ENCODE assay signal across 23 cellular contexts in the genomic region with DNA sequence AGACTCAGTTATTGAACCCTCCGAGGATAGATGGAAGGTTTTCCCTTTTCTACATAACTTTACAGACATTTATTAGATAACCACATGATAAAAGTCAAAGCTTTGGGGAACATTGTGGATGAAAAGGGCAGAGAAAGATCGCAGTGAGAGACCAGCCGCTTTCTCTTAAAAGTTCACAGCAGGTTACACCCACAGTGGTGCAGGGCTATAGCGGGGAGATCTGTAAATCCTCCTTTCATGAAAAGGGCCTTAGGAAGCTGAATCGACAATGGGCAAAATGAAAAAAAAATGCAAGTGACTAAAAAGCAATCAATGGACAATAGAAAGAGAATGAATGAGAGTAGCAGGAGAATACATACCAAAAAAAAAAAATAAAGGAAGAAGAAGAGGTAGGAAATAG.
DNase-seq lines count a peak whose midpoint lies in the region; ATAC-seq lines count a peak whose summit lies in the region.
"Had no signal": no experiment of that assay in that cellular context is flagged by ENCODE, and none has a peak within 500 bp of the region (broad histone marks: within the 10 kb centered on the region; RNA-seq: fewer than 3 reads in every experiment).

No MANE protein-coding gene starts in this region.

- H2AK5ac ChIP-seq in neuronal stem cell (ENCODE audit: low read depth, low read length): no peak overlapping the region

- H4K8ac ChIP-seq in neuronal stem cell (ENCODE audit: low read depth, low read length): no peak overlapping the region

- H3K36me3 ChIP-seq in HUES64 (ENCODE audit: insufficient read depth, low read length): no peaks in the 10 kb centered on the region
- peaks cover 3% of the 10 kb centered on the region for H3K36me3 ChIP-seq in ectodermal cell (ENCODE audit: control insufficient read depth, insufficient read depth, low read length)
- no peaks in the 10 kb centered on the region for H3K36me3 ChIP-seq in neuronal stem cell (replicated peaks in 1 of 2; ENCODE audit: control insufficient read depth in 2 of 2, insufficient read depth in 2 of 2, low read length in 2 of 2)
- H3K36me3 ChIP-seq: BE2C had no signal

- no peak overlapping the region for H2BK5ac ChIP-seq in neuronal stem cell (ENCODE audit: low read length)

- H3K9me3 ChIP-seq in HUES64 (ENCODE audit: insufficient read depth, low read depth, low read length) (peaks cover 9% of the 10 kb centered on the region), ectodermal cell (ENCODE audit: control insufficient read depth, low read length) (no peaks in the 10 kb centered on the region), neuronal stem cell (replicated peaks in 1 of 2; ENCODE audit: control insufficient read depth in 2 of 2, insufficient read depth in 1 of 2, low read depth in 1 of 2, low read length in 2 of 2) (peaks cover 1 to 6% of the 10 kb centered on the region in 2 donors)
- H3K9me3 ChIP-seq: BE2C had no signal

- peak; percentile 13 for DNase-seq in iPS-NIHi11 (ENCODE audit: low spot score)
- no peak for DNase-seq in neuronal stem cell (ENCODE audit: low spot score)
- no peak for DNase-seq in KBM-7
- DNase-seq: ACHN; BE2C; C1 segment of cervical spinal cord; CD4-positive, CD25-positive, alpha-beta regulatory T cell; CD8-positive, alpha-beta memory T cell; COR-L47; DMS 273 treated with DMSO at 0.1 percent for 48 hours; DMS53; DND-41; EL; GM23248; H7; IMR-90; Kasumi-1 had no signal

- H3K4me1 ChIP-seq in HUES64 (ENCODE audit: insufficient read depth, low read length) (peaks cover 25% of the 10 kb centered on the region), ectodermal cell (ENCODE audit: control insufficient read depth, insufficient read depth, low read length) (peaks cover 17% of the 10 kb centered on the region), neuronal stem cell (ENCODE audit: control insufficient read depth in 2 of 2, insufficient read depth in 1 of 2, low read depth in 1 of 2, low read length in 2 of 2) (peaks cover 8 to 9% of the 10 kb centered on the region in 2 donors)
- H3K4me1 ChIP-seq: BE2C had no signal

- peak overlapping the region; percentile 44 for H2AFZ ChIP-seq in neuronal stem cell (ENCODE audit: low read length)
- H2AFZ ChIP-seq: GM23248 had no signal

- H3K27me3 ChIP-seq in HUES64 (ENCODE audit: insufficient read depth, low read length) (no peaks in the 10 kb centered on the region), ectodermal cell (ENCODE audit: control insufficient read depth, insufficient read depth, low read length, poor library complexity, severe bottlenecking) (no peaks in the 10 kb centered on the region), neuronal stem cell (ENCODE audit: control insufficient read depth in 3 of 3, insufficient read depth in 3 of 3, low read depth in 1 of 3, low read length in 3 of 3) (no peaks in the 10 kb centered on the region)
- H3K27me3 ChIP-seq: BE2C had no signal

- H3K4ac ChIP-seq in neuronal stem cell (ENCODE audit: low read length): no peak overlapping the region

- no peaks in the 10 kb centered on the region for H3K79me1 ChIP-seq in neuronal stem cell (ENCODE audit: low read depth, low read length)

- H3K9ac ChIP-seq in HUES64 (ENCODE audit: low read depth, low read length) (no peak overlapping the region), neuronal stem cell (ENCODE audit: low read depth, low read length, poor library complexity) (no peak overlapping the region)
- H3K9ac ChIP-seq: GM23248 had no signal

- H3K27ac ChIP-seq in HUES64 (ENCODE audit: low read depth, low read length) (0 out of 2 replicates have a peak overlapping the region, but pooled peaks have one; percentile 6), ectodermal cell (ENCODE audit: insufficient read depth, low read depth, low read length, poor library complexity, severe bottlenecking) (peak overlapping the region; percentile 58), neuronal stem cell (replicated peaks; ENCODE audit: low read length) (no peak overlapping the region)
- H3K27ac ChIP-seq: GM23248 had no signal

- ATAC-seq in HG02759 (IDR thresholded peaks at IDR 0.05; ENCODE audit: unreplicated experiment): no peak
- no peak for ATAC-seq in HG02571 (IDR thresholded peaks at IDR 0.05; ENCODE audit: unreplicated experiment)
- no peak for ATAC-seq in GM18519 (IDR thresholded peaks at IDR 0.05; ENCODE audit: low FRiP score, unreplicated experiment)
- ATAC-seq: K562 had no signal

- H4K91ac ChIP-seq in neuronal stem cell (ENCODE audit: low read depth, low read length, poor library complexity): no peak overlapping the region

- H3K14ac ChIP-seq in neuronal stem cell (ENCODE audit: low read length): no peak overlapping the region

- H3K18ac ChIP-seq in neuronal stem cell (ENCODE audit: low read length): no peak overlapping the region

- H3K4me2 ChIP-seq in neuronal stem cell (ENCODE audit: insufficient read depth, low read length, poor library complexity, severe bottlenecking): peak overlapping the region; percentile 32

- H2BK120ac ChIP-seq in neuronal stem cell (ENCODE audit: low read depth, low read length): no peak overlapping the region

- 33% methylated on average over 5 of the region's 5 CpGs for WGBS in HUES64
- WGBS in ectodermal cell, 2 experiments: 1% methylated on average over 4 of the region's 5 CpGs
- no CpG with 5 or more reads among the region's 5 CpGs for WGBS in neuronal stem cell (ENCODE audit: extremely low coverage in 2 of 2, insufficient read length in 2 of 2, insufficient replicate concordance in 1 of 2), 2 donors

- no peak overlapping the region for H2BK12ac ChIP-seq in neuronal stem cell (ENCODE audit: low read length)

- no peak overlapping the region for H2BK15ac ChIP-seq in neuronal stem cell (ENCODE audit: low read length)

- H3K4me3 ChIP-seq in HUES64 (ENCODE audit: low read length): no peak overlapping the region
- peak overlapping the region; percentile 17 for H3K4me3 ChIP-seq in ectodermal cell (ENCODE audit: insufficient read depth, low read depth, low read length)
- no peak overlapping the region for H3K4me3 ChIP-seq in neuronal stem cell (ENCODE audit: low read length in 2 of 2)
- H3K4me3 ChIP-seq: GM23248, K562 had no signal

- H3K23ac ChIP-seq in neuronal stem cell (ENCODE audit: low read depth, low read length, poor library complexity): no peak overlapping the region

- in situ Hi-C loops in KBM-7 (cut with MboI; ENCODE audit: low pct_unique_long_range_greater_than_20kb, low sequenced_read_pairs): no loop called here
